In the genomic region with DNA sequence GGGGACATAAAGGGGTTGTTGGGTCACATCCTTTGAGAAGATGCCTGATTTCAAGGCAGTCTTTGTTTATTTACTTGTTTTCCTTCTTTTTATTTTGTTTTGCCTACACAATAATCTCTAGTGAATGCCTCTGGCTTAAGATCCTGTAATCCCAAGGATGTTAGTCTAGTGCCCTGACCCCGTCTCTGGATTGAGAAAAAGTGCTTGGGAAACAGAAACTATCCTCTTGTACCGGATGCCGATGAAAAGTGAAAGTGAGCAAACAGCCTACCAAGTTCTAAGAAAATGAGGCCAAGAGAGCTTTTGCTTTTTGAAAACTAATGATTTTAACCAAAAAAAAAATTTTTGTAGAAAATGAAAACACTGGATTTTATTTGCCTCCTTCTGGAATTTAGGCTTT, we compare ENCODE assay signal across 9 cellular contexts. TPM values are rescaled to one million over a fixed set of nuclear protein-coding genes. Genes with fewer than 3 reads are reported as not detected.
DNase-seq lines count a peak whose midpoint lies in the region; ATAC-seq and TF ChIP-seq lines count a peak whose summit lies in the region.
"Had no signal": no experiment of that assay in that cellular context is flagged by ENCODE, and none has a peak within 500 bp of the region (broad histone marks: within the 10 kb centered on the region; RNA-seq: fewer than 3 reads in every experiment).

No MANE protein-coding gene starts in this region.

- H3K27ac ChIP-seq in thyroid gland: peak overlapping the region in 2 of 3 donors; percentile 34 to 62

- no peak overlapping the region for H3K4me3 ChIP-seq in thyroid gland (replicated peaks in 1 of 3)

- TF ChIP-seq CTCF in thyroid gland (IDR thresholded peaks at IDR 0.05) (no peak), nephron progenitor cell (IDR thresholded peaks at IDR 0.05) (no peak)

- no peak for DNase-seq in activated naive CD4-positive, alpha-beta T cell (lab: John Stamatoyannopoulos, UW)
- peak; percentile 61 for DNase-seq in amniotic epithelial cell (ENCODE audit: low read depth)
- DNase-seq in memory B cell (ENCODE audit: low spot score in 2 of 2): no peak
- no peak for DNase-seq in thyroid gland
- no peak for DNase-seq in nephron progenitor cell
- no peak for DNase-seq in ecto neural progenitor cell (ENCODE audit: low spot score)
- DNase-seq: C1 segment of cervical spinal cord had no signal

- no peaks in the 10 kb centered on the region for H3K9me3 ChIP-seq in thyroid gland

- peak overlapping the region; percentile 100 for H3K27ac Mint-ChIP-seq in activated naive CD4-positive, alpha-beta T cell treated with anti-CD3 and anti-CD28 coated beads, Interleukin-2, amount 50 U/mL, for 24 hours
- H3K27ac Mint-ChIP-seq in memory B cell (peak overlapping the region; percentile 96), nephron progenitor cell (no peak overlapping the region)

- peaks cover 11% of the 10 kb centered on the region for H3K36me3 Mint-ChIP-seq in activated naive CD4-positive, alpha-beta T cell treated with anti-CD3 and anti-CD28 coated beads, Interleukin-2, amount 50 U/mL, for 24 hours
- H3K36me3 Mint-ChIP-seq in memory B cell (peaks cover 1% of the 10 kb centered on the region), nephron progenitor cell (ENCODE audit: low read depth) (no peaks in the 10 kb centered on the region)

- H3K36me3 ChIP-seq in thyroid gland: no peaks in the 10 kb centered on the region

- 52 to 73% methylated on average over 3 of the region's 3 CpGs for WGBS in thyroid gland, 2 donors

- H3K4me3 Mint-ChIP-seq in activated naive CD4-positive, alpha-beta T cell treated with anti-CD3 and anti-CD28 coated beads, Interleukin-2, amount 50 U/mL, for 24 hours: peak overlapping the region; percentile 91
- H3K4me3 Mint-ChIP-seq in memory B cell: peak overlapping the region; percentile 95
- no peak overlapping the region for H3K4me3 Mint-ChIP-seq in nephron progenitor cell

- H3K9me3 Mint-ChIP-seq in activated naive CD4-positive, alpha-beta T cell treated with anti-CD3 and anti-CD28 coated beads, Interleukin-2, amount 50 U/mL, for 24 hours: peaks cover 6% of the 10 kb centered on the region
- no peaks in the 10 kb centered on the region for H3K9me3 Mint-ChIP-seq in memory B cell
- no peaks in the 10 kb centered on the region for H3K9me3 Mint-ChIP-seq in nephron progenitor cell

- peaks cover 93% of the 10 kb centered on the region for H3K4me1 Mint-ChIP-seq in activated naive CD4-positive, alpha-beta T cell treated with anti-CD3 and anti-CD28 coated beads, Interleukin-2, amount 50 U/mL, for 24 hours
- H3K4me1 Mint-ChIP-seq in memory B cell (peaks cover 27% of the 10 kb centered on the region), nephron progenitor cell (peaks cover 18% of the 10 kb centered on the region)

- no peaks in the 10 kb centered on the region for H3K27me3 ChIP-seq in thyroid gland

- ATAC-seq in memory B cell (ENCODE audit: low read depth) (no peak), HG03139 (IDR thresholded peaks at IDR 0.05; ENCODE audit: unreplicated experiment) (no peak)

- H3K4me1 ChIP-seq in thyroid gland: peaks cover 17 to 42% of the 10 kb centered on the region in 2 donors

- intact Hi-C loops in thyroid gland (cut with DNase I): no loop called here

- TF ChIP-seq POLR2A in thyroid gland (IDR thresholded peaks at IDR 0.05): no peak

- no peaks in the 10 kb centered on the region for H3K27me3 Mint-ChIP-seq in activated naive CD4-positive, alpha-beta T cell treated with anti-CD3 and anti-CD28 coated beads, Interleukin-2, amount 50 U/mL, for 24 hours
- no peaks in the 10 kb centered on the region for H3K27me3 Mint-ChIP-seq in memory B cell
- H3K27me3 Mint-ChIP-seq in nephron progenitor cell (ENCODE audit: low read depth, poor library complexity): peaks cover 5% of the 10 kb centered on the region

RNA-seq across cellular contexts. Expression of a gene that starts 42.1 kb away (rescaled TPM):
- not detected for total RNA-seq in thyroid gland
